In genomic region chr9:81320909-81321482, GRCh38 we compare ENCODE assay signal across 24 cellular contexts.
DNase-seq lines count a peak whose midpoint lies in the region; ATAC-seq and TF ChIP-seq lines count a peak whose summit lies in the region.
"Had no signal": no experiment of that assay in that cellular context is flagged by ENCODE, and none has a peak within 500 bp of the region (broad histone marks: within the 10 kb centered on the region; RNA-seq: fewer than 3 reads in every experiment).

No MANE protein-coding gene starts in this region.

- peaks cover 0 to 5% (median 0%) of the 10 kb centered on the region in 3 donors for H3K9me3 ChIP-seq in body of pancreas

- no peak for TF ChIP-seq POLR2A in body of pancreas (IDR thresholded peaks at IDR 0.05)

- no peaks in the 10 kb centered on the region for H3K4me1 ChIP-seq in body of pancreas
- H3K4me1 ChIP-seq: ascending aorta, stomach, tibial nerve had no signal

- no peaks in the 10 kb centered on the region for H3K36me3 ChIP-seq in body of pancreas (replicated peaks in 1 of 2; ENCODE audit: insufficient read depth in 1 of 2, low read depth in 2 of 2)
- H3K36me3 ChIP-seq: ascending aorta, esophagus muscularis mucosa, SJSA1, stomach, tibial nerve had no signal

- no peaks in the 10 kb centered on the region for H3K27me3 ChIP-seq in body of pancreas
- H3K27me3 ChIP-seq: ascending aorta, esophagus muscularis mucosa, SJSA1, stomach, tibial nerve had no signal

- H3K4me3 ChIP-seq in body of pancreas, result no peak overlapping the region
- H3K4me3 ChIP-seq: ascending aorta, esophagus muscularis mucosa, GM12878, lung, SJSA1, stomach, tibial nerve had no signal

- WGBS in body of pancreas, 2 donors, result 36 to 51% methylated on average over 4 of the region's 4 CpGs

- no peak for TF ChIP-seq CTCF in body of pancreas (IDR thresholded peaks at IDR 0.05)

- intact Hi-C loops in body of pancreas (cut with DNase I), result no loop called here

- DNase-seq in SIG-M5 treated with dmso at 0.1 percent for 504 hours (lab: John Stamatoyannopoulos, UW; ENCODE audit: unreplicated experiment) (peak; percentile 40), SIG-M5 (lab: John Stamatoyannopoulos, UW) (no peak), NCI-H1417 treated with DMSO at 0.1 percent for 48 hours (lab: John Stamatoyannopoulos, UW) (peak; percentile 40), NCI-H82 (lab: John Stamatoyannopoulos, UW) (peak; percentile 41), activated gamma-delta T cell treated with Interleukin-2 at 50 U/mL for 16 hours (no peak), Ammon's horn (ENCODE audit: low spot score) (no peak), body of pancreas (no peak), HUDEP-2 (lab: John Stamatoyannopoulos, UW; ENCODE audit: unreplicated experiment in 76 of 76) (no peak)
- DNase-seq: activated CD4-positive, CD25-positive, alpha-beta regulatory T cell treated with anti-CD3 and anti-CD28 coated beads, Interleukin-2, amount 50 U/mL, for 72 hours; activated CD8-positive, alpha-beta T cell treated with anti-CD3 and anti-CD28 coated beads for 36 hours; activated naive CD8-positive, alpha-beta T cell treated with anti-CD3 and anti-CD28 coated beads, Interleukin-2, amount 10 ng/mL, durations not matched to agents 7 days and 5 days; cortex of kidney; foreskin melanocyte; KG1; kidney glomerular epithelial cell; MM.1S; NCI-H187 treated with DMSO at 0.1 percent for 48 hours; stomach had no signal

- no peak overlapping the region for H3K27ac ChIP-seq in body of pancreas
- H3K27ac ChIP-seq: ascending aorta, esophagus muscularis mucosa, SJSA1, stomach, tibial nerve had no signal

- no peak for ATAC-seq in body of pancreas
- ATAC-seq: activated CD8-positive, alpha-beta T cell treated with anti-CD3 and anti-CD28 coated beads for 36 hours; GM12878 had no signal

Comparison
In these comparisons a context has a peak if more than half of its experiments do, and no peak if none do; other contexts are left out.
1. DNase-seq: peak in SIG-M5 treated with dmso at 0.1 percent for 504 hours (single experiment), NCI-H1417 treated with DMSO at 0.1 percent for 48 hours (single experiment) and NCI-H82 (single experiment); none in SIG-M5 (single experiment), activated gamma-delta T cell treated with Interleukin-2 at 50 U/mL for 16 hours (single experiment), Ammon's horn (single experiment), body of pancreas (0 of 4) and HUDEP-2 (0 of 76).